21 cellular contexts compared by ENCODE assay signal in the genomic region with DNA sequence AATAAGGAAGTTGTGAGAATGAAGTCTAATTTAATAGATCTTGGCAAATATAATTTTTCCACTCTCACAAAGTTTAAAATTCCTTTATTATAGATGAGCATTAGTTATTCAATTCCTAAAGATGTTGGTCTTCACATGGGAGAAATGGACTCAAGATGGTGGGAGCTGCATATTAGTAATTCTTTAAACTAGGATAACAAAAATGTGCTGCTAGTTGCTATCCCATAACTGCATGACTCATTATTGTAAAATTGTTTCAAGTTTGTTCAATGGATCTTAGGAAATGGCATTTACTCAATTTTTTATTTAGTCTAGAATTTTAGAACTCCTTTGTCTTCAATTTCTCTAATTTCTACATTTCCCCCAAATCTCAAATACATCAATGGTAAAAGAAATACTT.
DNase-seq lines count a peak whose midpoint lies in the region; ATAC-seq and TF ChIP-seq lines count a peak whose summit lies in the region.
"Had no signal": no experiment of that assay in that cellular context is flagged by ENCODE, and none has a peak within 500 bp of the region (broad histone marks: within the 10 kb centered on the region; RNA-seq: fewer than 3 reads in every experiment).

No MANE protein-coding gene starts in this region.

- H3K4me3 ChIP-seq in choroid plexus epithelial cell (ENCODE audit: low read depth, low read length), result no peak overlapping the region
- no peak overlapping the region for H3K4me3 ChIP-seq in left lung

- ATAC-seq in left lung (peak; percentile 25), GM19463 (IDR thresholded peaks at IDR 0.05; ENCODE audit: unreplicated experiment) (no peak)
- ATAC-seq: HepG2, Panc1 had no signal

- peaks cover 0 to 5% of the 10 kb centered on the region in 2 donors for H3K9me3 ChIP-seq in left lung
- H3K9me3 ChIP-seq: BE2C, Caco-2 had no signal

- intact Hi-C loops in left lung (cut with DNase I), result no loop called here

- no peaks in the 10 kb centered on the region for H3K27me3 ChIP-seq in left lung
- H3K27me3 ChIP-seq: BE2C had no signal

- H3K27ac ChIP-seq in left lung, result no peak overlapping the region
- H3K27ac ChIP-seq: KMS-11 had no signal

- peak; percentile 44 for DNase-seq in EH (ENCODE audit: low read depth)
- peak; percentile 35 for DNase-seq in LHCN-M2 (ENCODE audit: low read depth)
- peak; percentile 57 for DNase-seq in choroid plexus epithelial cell (ENCODE audit: low read depth)
- DNase-seq in left lung, result no peak
- no peak for DNase-seq in NCI-H446 treated with DMSO at 0.1 percent for 48 hours (lab: John Stamatoyannopoulos, UW)
- DNase-seq in HuH-7 (ENCODE audit: low spot score), result no peak
- no peak for DNase-seq in NCI-H2171 (lab: John Stamatoyannopoulos, UW)
- DNase-seq: 8988T; BE2C; Caco-2; CD4-positive, CD25-positive, alpha-beta regulatory T cell; DMS153; NCI-H1048; NCI-H1436 treated with DMSO at 0.1 percent for 48 hours; NCI-H2029; NCI-H2171 treated with DMSO at 0.1 percent for 48 hours; NCI-H446 had no signal

- H3K36me3 ChIP-seq in left lung, result no peaks in the 10 kb centered on the region
- H3K36me3 ChIP-seq: BE2C had no signal

- TF ChIP-seq CTCF in choroid plexus epithelial cell (conservative IDR thresholded peaks at IDR 0.05; ENCODE audit: low read depth, low read length) (no peak), left lung (IDR thresholded peaks at IDR 0.05) (no peak)

- H3K4me1 ChIP-seq in left lung, result no peaks in the 10 kb centered on the region
- H3K4me1 ChIP-seq: Caco-2 had no signal

Comparison
In these comparisons a context has a peak if more than half of its experiments do, and no peak if none do; other contexts are left out.
1. DNase-seq: peak in EH (single experiment), LHCN-M2 (single experiment) and choroid plexus epithelial cell (single experiment); none in left lung (0 of 2), NCI-H446 treated with DMSO at 0.1 percent for 48 hours (single experiment), HuH-7 (single experiment) and NCI-H2171 (single experiment).